1 cellular context compared by ENCODE assay signal in genomic region chr20:35771367-35771688, GRCh38.
TF ChIP-seq lines count a peak whose summit lies in the region.

No MANE protein-coding gene starts in this region.

TF ChIP-seq in endothelial cell of umbilical vein, 7 proteins besides CTCF, POLR2A, EP300 and RAD21 (continued from another document):
- TF ChIP-seq, protein P1, sequence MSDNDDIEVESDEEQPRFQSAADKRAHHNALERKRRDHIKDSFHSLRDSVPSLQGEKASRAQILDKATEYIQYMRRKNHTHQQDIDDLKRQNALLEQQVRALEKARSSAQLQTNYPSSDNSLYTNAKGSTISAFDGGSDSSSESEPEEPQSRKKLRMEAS (IDR thresholded peaks at IDR 0.05; ENCODE audit: insufficient read depth, insufficient read length), result no peak
- no peak for TF ChIP-seq MYC (IDR thresholded peaks at IDR 0.05; ENCODE audit: low read depth, low read length)
- TF ChIP-seq EZH2 (IDR thresholded peaks at IDR 0.05; ENCODE audit: borderline replicate concordance, low read depth, low read length, severe bottlenecking), result no peak
- TF ChIP-seq FOS (IDR thresholded peaks at IDR 0.05; ENCODE audit: borderline replicate concordance, insufficient read depth, low read length), result no peak
- no peak for TF ChIP-seq JUN (IDR thresholded peaks at IDR 0.05; ENCODE audit: borderline replicate concordance, insufficient read depth, insufficient read length, low read depth)
- TF ChIP-seq POLR2AphosphoS5 (IDR thresholded peaks at IDR 0.05; ENCODE audit: insufficient read depth, low read depth, low read length), result no peak
